ENCODE assay signal across 9 cellular contexts in genomic region chr12:118189761-118190181, GRCh38. TPM values are rescaled to one million over a fixed set of nuclear protein-coding genes. Genes with fewer than 3 reads are reported as not detected.
DNase-seq lines count a peak whose midpoint lies in the region; ATAC-seq, FAIRE-seq and TF ChIP-seq lines count a peak whose summit lies in the region.
"Had no signal": no experiment of that assay in that cellular context is flagged by ENCODE, and none has a peak within 500 bp of the region (broad histone marks: within the 10 kb centered on the region; RNA-seq: fewer than 3 reads in every experiment).

No MANE protein-coding gene starts in this region.

- peak overlapping the region; percentile 91 for H3K27ac Mint-ChIP-seq in WTC11

- TF ChIP-seq CTCF in WTC11 (IDR thresholded peaks at IDR 0.05) (no peak), psoas muscle (IDR thresholded peaks at IDR 0.05) (no peak)

- no peaks in the 10 kb centered on the region for H3K36me3 Mint-ChIP-seq in WTC11

- DNase-seq in GM03348 (ENCODE audit: low spot score) (peak; percentile 47), WTC11 (ENCODE audit: low spot score) (peak; percentile 48), left ventricle myocardium superior (peak; percentile 59), psoas muscle (no peak), urothelium cell line (ENCODE audit: low spot score) (no peak), dermis blood vessel endothelial cell (no peak)
- DNase-seq: right lobe of liver had no signal

- H3K36me3 ChIP-seq in psoas muscle (ENCODE audit: insufficient read depth in 1 of 2, low read depth in 1 of 2), result no peaks in the 10 kb centered on the region

- POLR2A ChIA-PET in WTC11 (lab: Charles Lee), result interaction anchor here (0.7 kb wide), 1 partner anchor 178 kb away, joined by 3 read pairs; no protein-coding TSS in a partner anchor

- peaks cover 26% of the 10 kb centered on the region for H3K4me1 Mint-ChIP-seq in WTC11

- peak overlapping the region; percentile 58 for H3K27ac ChIP-seq in psoas muscle

- peak; percentile 93 for ATAC-seq in WTC11
- peak; percentile 76 for ATAC-seq in left ventricle myocardium superior
- ATAC-seq in psoas muscle, result peak; percentile 50 to 69 (median 60)
- no peak for ATAC-seq in GM18867 (IDR thresholded peaks at IDR 0.05; ENCODE audit: unreplicated experiment)
- no peak for ATAC-seq in HG03135 (IDR thresholded peaks at IDR 0.05; ENCODE audit: unreplicated experiment)

- FAIRE-seq in urothelium cell line (lab: Jason Lieb, UNC), result no peak

- peak overlapping the region; percentile 62 for H3K4me3 ChIP-seq in psoas muscle
- H3K4me3 ChIP-seq: right lobe of liver had no signal

- intact Hi-C loops in left ventricle myocardium superior (cut with micrococcal nuclease) (no loop called here), psoas muscle (cut with DNase I) (no loop called here)

- H3K27me3 Mint-ChIP-seq in WTC11 (ENCODE audit: low read depth), result no peaks in the 10 kb centered on the region

- no peaks in the 10 kb centered on the region for H3K9me3 Mint-ChIP-seq in WTC11

- H3K4me1 ChIP-seq in psoas muscle, result peaks cover 36% of the 10 kb centered on the region
- H3K4me1 ChIP-seq: right lobe of liver had no signal

- no peaks in the 10 kb centered on the region for H3K9me3 ChIP-seq in psoas muscle
- H3K9me3 ChIP-seq: right lobe of liver had no signal

- CTCF ChIA-PET in WTC11 (lab: Charles Lee), result interaction anchor here (0.6 to 1.6 kb wide), 4 partner anchors 9 to 186 kb away, joined by 3 to 6 read pairs (median 4); partner anchors contain the start of genes PEBP1 and SUDS3

- peak overlapping the region; percentile 61 for H3K4me3 Mint-ChIP-seq in WTC11

- 12 to 17% (median 13%) methylated on average over 13 of the region's 13 CpGs for WGBS in psoas muscle, 3 donors

- H3K27me3 ChIP-seq in psoas muscle (ENCODE audit: insufficient read depth in 3 of 3, low read length in 2 of 3), result no peaks in the 10 kb centered on the region
- H3K27me3 ChIP-seq: right lobe of liver had no signal

TF ChIP-seq in WTC11, 78 proteins besides CTCF, POLR2A, EP300 and RAD21:
- TF ChIP-seq FOXK1 (CRISPR knock-in tag; IDR thresholded peaks at IDR 0.05) (no peak), ZBTB21 (CRISPR knock-in tag; IDR thresholded peaks at IDR 0.05; ENCODE audit: borderline replicate concordance) (0 out of 2 replicates have a peak, but pooled peaks have one; percentile 21)

RNA-seq across cellular contexts. Expression of gene PEBP1, which starts 53.8 kb away (rescaled TPM):
- 347 to 366 TPM (median 363 TPM) in 3 replicates for total RNA-seq in WTC11 (2021)
- total RNA-seq in left ventricle myocardium superior, result 500 TPM
- total RNA-seq in psoas muscle, result 100 to 1,000 TPM; 211 to 326 (median 249) TPM
- polyA plus RNA-seq in psoas muscle, result 100 to 1,000 TPM; 144 to 287 (median 258) TPM
- total RNA-seq in dermis blood vessel endothelial cell, result 164 and 193 TPM in 2 replicates

Comparison
In these comparisons a context has a peak if more than half of its experiments do, and no peak if none do; other contexts are left out.
1. DNase-seq: peak in GM03348 (single experiment), WTC11 (single experiment) and left ventricle myocardium superior (single experiment); none in psoas muscle (0 of 2), urothelium cell line (single experiment) and dermis blood vessel endothelial cell (single experiment).
2. ATAC-seq: peak in WTC11 (single experiment), left ventricle myocardium superior (single experiment) and psoas muscle (4 of 4); none in GM18867 (single experiment) and HG03135 (single experiment).